Comparison of ENCODE assay signal across 1 cellular context in the genomic region with DNA sequence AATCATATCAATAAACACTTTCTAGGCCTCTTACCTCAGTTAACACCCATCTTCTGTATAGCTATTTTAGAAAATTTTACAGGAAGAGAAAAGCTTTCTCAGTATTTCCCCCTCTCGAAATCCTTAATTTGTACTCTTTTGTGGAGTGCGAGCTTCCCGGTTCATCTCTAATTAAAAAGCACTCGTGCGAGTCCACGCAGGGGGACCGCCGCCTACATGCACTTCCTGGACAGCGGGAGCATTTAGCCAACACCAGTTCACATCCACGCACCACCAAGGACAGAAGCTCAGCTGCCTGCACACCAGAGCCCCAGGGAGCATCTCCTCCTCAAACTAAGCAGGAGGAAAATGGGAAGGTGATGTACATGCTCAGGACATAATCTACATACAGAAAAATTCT.
TF ChIP-seq lines count a peak whose summit lies in the region.

No MANE protein-coding gene starts in this region.

TF ChIP-seq in HepG2, 621 proteins besides CTCF, POLR2A, EP300 and RAD21 (continued from another document):
- TF ChIP-seq MAX (IDR thresholded peaks at IDR 0.05) (no peak), ZNF441 (CRISPR knock-in tag; IDR thresholded peaks at IDR 0.05; ENCODE audit: borderline replicate concordance) (no peak)
